In the genomic region with DNA sequence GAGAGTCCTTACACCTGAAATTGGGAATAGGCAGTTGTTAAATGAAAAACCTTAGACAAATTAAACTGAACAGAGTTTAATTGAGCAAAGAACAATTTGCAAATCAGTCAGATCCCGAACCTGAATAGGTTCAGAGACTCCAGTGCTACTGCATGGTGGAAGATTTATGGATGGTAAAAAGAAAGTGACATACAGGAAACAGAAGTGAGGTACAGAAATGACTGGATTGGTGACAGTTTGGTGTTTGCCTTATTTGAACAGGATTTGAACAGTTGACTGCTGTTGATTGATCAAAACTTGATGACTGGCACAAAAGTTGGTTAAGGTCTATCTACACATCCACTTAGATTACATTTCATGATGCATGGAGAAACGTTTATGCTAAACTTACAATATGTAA, we compare ENCODE assay signal across 21 cellular contexts.
"Had no signal": no experiment of that assay in that cellular context is flagged by ENCODE, and none has a peak within 500 bp of the region (broad histone marks: within the 10 kb centered on the region; RNA-seq: fewer than 3 reads in every experiment).

No MANE protein-coding gene starts in this region.

- H3K27ac ChIP-seq: body of pancreas, coronary artery, gastrocnemius medialis, heart right ventricle, right atrium auricular region, upper lobe of left lung had no signal

- H3K9me3 Mint-ChIP-seq: activated B cell treated with CpG ODN at 0.5 μM for 24 hours; activated T-helper 2 cell treated with anti-CD3 and anti-CD28 coated beads, Interferon-gamma antibody, Interleukin-2, Interleukin-4, amounts not matched to agents 10 μg/mL and 5 μg/mL and 100 μg/mL, durations not matched to agents 14 hours and 24 hours and 36 hours; stimulated activated memory B cell treated with anti-CD40 and anti-IgM and Interleukin-4, amounts not matched to agents 10 μg/mL and 1 μg/mL and 100 μg/mL, for 72 hours had no signal

- H3K9me3 ChIP-seq: body of pancreas, gastrocnemius medialis, heart right ventricle, right atrium auricular region, upper lobe of left lung had no signal

- H3K27me3 Mint-ChIP-seq: activated B cell treated with CpG ODN at 0.5 μM for 24 hours; activated CD4-positive, alpha-beta T cell treated with anti-CD3 and anti-CD28 coated beads, Interleukin-2, amount 10 ng/mL, durations not matched to agents 7 days and 5 days; activated naive CD4-positive, alpha-beta T cell treated with anti-CD3 and anti-CD28 coated beads, Interleukin-2, amount 50 U/mL, for 24 hours; stimulated activated memory B cell treated with anti-CD40 and anti-IgM and Interleukin-4, amounts not matched to agents 10 μg/mL and 1 μg/mL and 100 μg/mL, for 72 hours had no signal

- H3K4me1 ChIP-seq: body of pancreas, gastrocnemius medialis, upper lobe of left lung had no signal

- H3K4me1 Mint-ChIP-seq: activated B cell treated with CpG ODN at 0.5 μM for 24 hours; activated CD4-positive, alpha-beta T cell treated with anti-CD3 and anti-CD28 coated beads, Interleukin-2, amount 10 ng/mL, durations not matched to agents 7 days and 5 days; activated naive CD4-positive, alpha-beta T cell treated with anti-CD3 and anti-CD28 coated beads, Interleukin-2, amount 50 U/mL, for 24 hours; naive thymus-derived CD8-positive, alpha-beta T cell; stimulated activated memory B cell treated with anti-CD40 and anti-IgM and Interleukin-4, amounts not matched to agents 10 μg/mL and 1 μg/mL and 100 μg/mL, for 72 hours had no signal

- H3K4me3 Mint-ChIP-seq: activated B cell treated with CpG ODN at 0.5 μM for 24 hours; activated CD4-positive, alpha-beta T cell treated with anti-CD3 and anti-CD28 coated beads, Interleukin-2, amount 10 ng/mL, durations not matched to agents 7 days and 5 days; activated naive CD4-positive, alpha-beta T cell treated with anti-CD3 and anti-CD28 coated beads, Interleukin-2, amount 50 U/mL, for 24 hours; naive thymus-derived CD8-positive, alpha-beta T cell; stimulated activated memory B cell treated with anti-CD40 and anti-IgM and Interleukin-4, amounts not matched to agents 10 μg/mL and 1 μg/mL and 100 μg/mL, for 72 hours had no signal

- H3K27ac Mint-ChIP-seq: activated B cell treated with CpG ODN at 0.5 μM for 24 hours; activated CD4-positive, alpha-beta T cell treated with anti-CD3 and anti-CD28 coated beads, Interleukin-2, amount 10 ng/mL, durations not matched to agents 7 days and 5 days; activated naive CD4-positive, alpha-beta T cell treated with anti-CD3 and anti-CD28 coated beads, Interleukin-2, amount 50 U/mL, for 24 hours; activated T-helper 2 cell treated with anti-CD3 and anti-CD28 coated beads, Interferon-gamma antibody, Interleukin-2, Interleukin-4, amounts not matched to agents 10 μg/mL and 5 μg/mL and 100 μg/mL, durations not matched to agents 14 hours and 24 hours and 36 hours; naive thymus-derived CD8-positive, alpha-beta T cell; stimulated activated memory B cell treated with anti-CD40 and anti-IgM and Interleukin-4, amounts not matched to agents 10 μg/mL and 1 μg/mL and 100 μg/mL, for 72 hours had no signal

- DNase-seq: activated B cell treated with CpG ODN at 0.5 μM for 24 hours; activated CD4-positive, alpha-beta T cell treated with anti-CD3 and anti-CD28 coated beads, Interleukin-2, amount 10 ng/mL, durations not matched to agents 7 days and 5 days; activated CD8-positive, alpha-beta memory T cell treated with anti-CD3 and anti-CD28 coated beads for 24 hours; amniotic stem cell; body of pancreas; central memory CD4-positive, alpha-beta T cell; effector CD4-positive, alpha-beta T cell; gastrocnemius medialis; heart right ventricle; mammary epithelial cell; naive thymus-derived CD8-positive, alpha-beta T cell; small intestine; upper lobe of left lung had no signal

- H3K4me3 ChIP-seq: body of pancreas, coronary artery, gastrocnemius medialis, heart right ventricle, right atrium auricular region, upper lobe of left lung had no signal

- H3K36me3 ChIP-seq: gastrocnemius medialis, heart right ventricle, right atrium auricular region, upper lobe of left lung had no signal

- H3K36me3 Mint-ChIP-seq: activated naive CD4-positive, alpha-beta T cell treated with anti-CD3 and anti-CD28 coated beads, Interleukin-2, amount 50 U/mL, for 24 hours had no signal

- ATAC-seq: body of pancreas; gastrocnemius medialis; heart right ventricle; left lobe of liver; naive thymus-derived CD8-positive, alpha-beta T cell; stimulated activated memory B cell treated with anti-CD40 and anti-IgM and Interleukin-4, amounts not matched to agents 10 μg/mL and 1 μg/mL and 100 μg/mL, for 72 hours had no signal

- H3K27me3 ChIP-seq: body of pancreas, gastrocnemius medialis, heart right ventricle, right atrium auricular region, upper lobe of left lung had no signal

- FAIRE-seq: islet of Langerhans, small intestine, TTC549 had no signal
